2 cellular contexts compared by ENCODE assay signal in the genomic region with DNA sequence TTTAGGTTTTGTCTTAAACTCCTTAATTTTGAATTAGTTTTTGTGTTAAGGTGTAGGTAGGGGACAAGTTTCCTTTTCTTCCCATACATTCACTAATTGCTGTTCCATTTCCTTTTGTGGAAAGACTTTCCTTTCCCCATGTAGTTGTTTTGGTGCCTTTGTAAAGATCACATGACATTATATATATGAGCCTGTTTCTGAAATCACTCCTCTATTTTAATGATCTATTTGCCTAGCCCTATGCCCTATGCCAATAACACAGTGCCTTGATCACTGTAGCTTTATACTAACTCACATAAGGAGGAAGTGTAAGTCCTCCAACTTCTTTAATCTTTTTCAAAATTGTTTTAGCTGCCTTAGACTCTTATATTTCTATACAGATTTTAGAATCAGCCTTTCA.
TF ChIP-seq lines count a peak whose summit lies in the region.

No MANE protein-coding gene starts in this region.

TF ChIP-seq in GM23338, 12 proteins besides CTCF, POLR2A, EP300 and RAD21:
- TF ChIP-seq, protein P1, sequence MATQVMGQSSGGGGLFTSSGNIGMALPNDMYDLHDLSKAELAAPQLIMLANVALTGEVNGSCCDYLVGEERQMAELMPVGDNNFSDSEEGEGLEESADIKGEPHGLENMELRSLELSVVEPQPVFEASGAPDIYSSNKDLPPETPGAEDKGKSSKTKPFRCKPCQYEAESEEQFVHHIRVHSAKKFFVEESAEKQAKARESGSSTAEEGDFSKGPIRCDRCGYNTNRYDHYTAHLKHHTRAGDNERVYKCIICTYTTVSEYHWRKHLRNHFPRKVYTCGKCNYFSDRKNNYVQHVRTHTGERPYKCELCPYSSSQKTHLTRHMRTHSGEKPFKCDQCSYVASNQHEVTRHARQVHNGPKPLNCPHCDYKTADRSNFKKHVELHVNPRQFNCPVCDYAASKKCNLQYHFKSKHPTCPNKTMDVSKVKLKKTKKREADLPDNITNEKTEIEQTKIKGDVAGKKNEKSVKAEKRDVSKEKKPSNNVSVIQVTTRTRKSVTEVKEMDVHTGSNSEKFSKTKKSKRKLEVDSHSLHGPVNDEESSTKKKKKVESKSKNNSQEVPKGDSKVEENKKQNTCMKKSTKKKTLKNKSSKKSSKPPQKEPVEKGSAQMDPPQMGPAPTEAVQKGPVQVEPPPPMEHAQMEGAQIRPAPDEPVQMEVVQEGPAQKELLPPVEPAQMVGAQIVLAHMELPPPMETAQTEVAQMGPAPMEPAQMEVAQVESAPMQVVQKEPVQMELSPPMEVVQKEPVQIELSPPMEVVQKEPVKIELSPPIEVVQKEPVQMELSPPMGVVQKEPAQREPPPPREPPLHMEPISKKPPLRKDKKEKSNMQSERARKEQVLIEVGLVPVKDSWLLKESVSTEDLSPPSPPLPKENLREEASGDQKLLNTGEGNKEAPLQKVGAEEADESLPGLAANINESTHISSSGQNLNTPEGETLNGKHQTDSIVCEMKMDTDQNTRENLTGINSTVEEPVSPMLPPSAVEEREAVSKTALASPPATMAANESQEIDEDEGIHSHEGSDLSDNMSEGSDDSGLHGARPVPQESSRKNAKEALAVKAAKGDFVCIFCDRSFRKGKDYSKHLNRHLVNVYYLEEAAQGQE (IDR thresholded peaks at IDR 0.05; ENCODE audit: unreplicated experiment): no peak
- no peak for TF ChIP-seq POLR2AphosphoS5 (IDR thresholded peaks at IDR 0.05; ENCODE audit: low read depth)
- TF ChIP-seq ZNF331 (CRISPR knock-in tag; IDR thresholded peaks at IDR 0.05; ENCODE audit: low read depth): no peak
- no peak for TF ChIP-seq CREB1 (CRISPR knock-in tag; IDR thresholded peaks at IDR 0.05; ENCODE audit: low read depth)
- TF ChIP-seq JUNB (IDR thresholded peaks at IDR 0.05; ENCODE audit: unreplicated experiment): no peak
- no peak for TF ChIP-seq ETS1 (IDR thresholded peaks at IDR 0.05)
- TF ChIP-seq EZH2phosphoT487 (IDR thresholded peaks at IDR 0.05; ENCODE audit: unreplicated experiment): no peak
- no peak for TF ChIP-seq EZH2 (IDR thresholded peaks at IDR 0.05; ENCODE audit: low read depth, unreplicated experiment)
- no peak for TF ChIP-seq NANOG (IDR thresholded peaks at IDR 0.05; ENCODE audit: borderline replicate concordance)
- TF ChIP-seq, protein P2, sequence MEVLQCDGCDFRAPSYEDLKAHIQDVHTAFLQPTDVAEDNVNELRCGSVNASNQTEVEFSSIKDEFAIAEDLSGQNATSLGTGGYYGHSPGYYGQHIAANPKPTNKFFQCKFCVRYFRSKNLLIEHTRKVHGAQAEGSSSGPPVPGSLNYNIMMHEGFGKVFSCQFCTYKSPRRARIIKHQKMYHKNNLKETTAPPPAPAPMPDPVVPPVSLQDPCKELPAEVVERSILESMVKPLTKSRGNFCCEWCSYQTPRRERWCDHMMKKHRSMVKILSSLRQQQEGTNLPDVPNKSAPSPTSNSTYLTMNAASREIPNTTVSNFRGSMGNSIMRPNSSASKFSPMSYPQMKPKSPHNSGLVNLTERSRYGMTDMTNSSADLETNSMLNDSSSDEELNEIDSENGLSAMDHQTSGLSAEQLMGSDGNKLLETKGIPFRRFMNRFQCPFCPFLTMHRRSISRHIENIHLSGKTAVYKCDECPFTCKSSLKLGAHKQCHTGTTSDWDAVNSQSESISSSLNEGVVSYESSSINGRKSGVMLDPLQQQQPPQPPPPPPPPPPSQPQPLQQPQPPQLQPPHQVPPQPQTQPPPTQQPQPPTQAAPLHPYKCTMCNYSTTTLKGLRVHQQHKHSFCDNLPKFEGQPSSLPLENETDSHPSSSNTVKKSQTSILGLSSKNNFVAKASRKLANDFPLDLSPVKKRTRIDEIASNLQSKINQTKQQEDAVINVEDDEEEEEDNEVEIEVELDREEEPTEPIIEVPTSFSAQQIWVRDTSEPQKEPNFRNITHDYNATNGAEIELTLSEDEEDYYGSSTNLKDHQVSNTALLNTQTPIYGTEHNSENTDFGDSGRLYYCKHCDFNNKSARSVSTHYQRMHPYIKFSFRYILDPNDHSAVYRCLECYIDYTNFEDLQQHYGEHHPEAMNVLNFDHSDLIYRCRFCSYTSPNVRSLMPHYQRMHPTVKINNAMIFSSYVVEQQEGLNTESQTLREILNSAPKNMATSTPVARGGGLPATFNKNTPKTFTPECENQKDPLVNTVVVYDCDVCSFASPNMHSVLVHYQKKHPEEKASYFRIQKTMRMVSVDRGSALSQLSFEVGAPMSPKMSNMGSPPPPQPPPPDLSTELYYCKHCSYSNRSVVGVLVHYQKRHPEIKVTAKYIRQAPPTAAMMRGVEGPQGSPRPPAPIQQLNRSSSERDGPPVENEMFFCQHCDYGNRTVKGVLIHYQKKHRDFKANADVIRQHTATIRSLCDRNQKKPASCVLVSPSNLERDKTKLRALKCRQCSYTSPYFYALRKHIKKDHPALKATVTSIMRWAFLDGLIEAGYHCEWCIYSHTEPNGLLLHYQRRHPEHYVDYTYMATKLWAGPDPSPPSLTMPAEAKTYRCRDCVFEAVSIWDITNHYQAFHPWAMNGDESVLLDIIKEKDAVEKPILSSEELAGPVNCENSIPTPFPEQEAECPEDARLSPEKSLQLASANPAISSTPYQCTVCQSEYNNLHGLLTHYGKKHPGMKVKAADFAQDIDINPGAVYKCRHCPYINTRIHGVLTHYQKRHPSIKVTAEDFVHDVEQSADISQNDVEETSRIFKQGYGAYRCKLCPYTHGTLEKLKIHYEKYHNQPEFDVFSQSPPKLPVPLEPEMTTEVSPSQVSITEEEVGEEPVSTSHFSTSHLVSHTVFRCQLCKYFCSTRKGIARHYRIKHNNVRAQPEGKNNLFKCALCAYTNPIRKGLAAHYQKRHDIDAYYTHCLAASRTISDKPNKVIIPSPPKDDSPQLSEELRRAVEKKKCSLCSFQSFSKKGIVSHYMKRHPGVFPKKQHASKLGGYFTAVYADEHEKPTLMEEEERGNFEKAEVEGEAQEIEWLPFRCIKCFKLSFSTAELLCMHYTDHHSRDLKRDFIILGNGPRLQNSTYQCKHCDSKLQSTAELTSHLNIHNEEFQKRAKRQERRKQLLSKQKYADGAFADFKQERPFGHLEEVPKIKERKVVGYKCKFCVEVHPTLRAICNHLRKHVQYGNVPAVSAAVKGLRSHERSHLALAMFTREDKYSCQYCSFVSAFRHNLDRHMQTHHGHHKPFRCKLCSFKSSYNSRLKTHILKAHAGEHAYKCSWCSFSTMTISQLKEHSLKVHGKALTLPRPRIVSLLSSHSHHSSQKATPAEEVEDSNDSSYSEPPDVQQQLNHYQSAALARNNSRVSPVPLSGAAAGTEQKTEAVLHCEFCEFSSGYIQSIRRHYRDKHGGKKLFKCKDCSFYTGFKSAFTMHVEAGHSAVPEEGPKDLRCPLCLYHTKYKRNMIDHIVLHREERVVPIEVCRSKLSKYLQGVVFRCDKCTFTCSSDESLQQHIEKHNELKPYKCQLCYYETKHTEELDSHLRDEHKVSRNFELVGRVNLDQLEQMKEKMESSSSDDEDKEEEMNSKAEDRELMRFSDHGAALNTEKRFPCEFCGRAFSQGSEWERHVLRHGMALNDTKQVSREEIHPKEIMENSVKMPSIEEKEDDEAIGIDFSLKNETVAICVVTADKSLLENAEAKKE (CRISPR knock-in tag; IDR thresholded peaks at IDR 0.05): no peak
TF ChIP-seq in GM23338: peak in this region for 0.

TF ChIP-seq in H1, 55 proteins besides CTCF, POLR2A, EP300 and RAD21:
- TF ChIP-seq CHD1 (IDR thresholded peaks at IDR 0.05; ENCODE audit: low read depth, low read length) (no peak), PHF8 (conservative IDR thresholded peaks at IDR 0.05; ENCODE audit: low read depth, low read length) (no peak)
